26 cellular contexts compared by ENCODE assay signal in the genomic region with DNA sequence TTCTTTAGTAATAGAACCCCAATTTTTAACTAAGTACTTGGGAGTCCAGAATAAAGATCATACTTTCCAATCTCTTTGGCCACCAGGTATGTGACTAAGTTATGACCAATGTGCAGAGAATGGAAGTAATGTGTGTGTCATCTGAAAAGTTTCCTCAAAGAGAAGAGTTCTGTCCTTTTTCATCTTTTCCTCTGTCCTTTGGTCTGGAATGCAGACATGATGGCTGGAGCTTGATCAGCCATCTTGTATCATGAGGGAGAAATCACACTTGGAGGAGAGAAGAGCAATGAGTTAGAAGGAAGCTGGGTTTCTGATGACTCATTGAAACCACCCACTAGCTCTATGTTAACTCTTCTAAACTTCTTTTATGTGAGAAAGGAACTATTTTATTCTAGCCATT. TPM values are rescaled to one million over a fixed set of nuclear protein-coding genes. Genes with fewer than 3 reads are reported as not detected.
A peak's percentile ranks its signal among the peaks of the same experiment; 100 is the strongest.
DNase-seq lines count a peak whose midpoint lies in the region; ATAC-seq, FAIRE-seq and TF ChIP-seq lines count a peak whose summit lies in the region.
"Had no signal": no experiment of that assay in that cellular context is flagged by ENCODE, and none has a peak within 500 bp of the region (broad histone marks: within the 10 kb centered on the region; RNA-seq: fewer than 3 reads in every experiment).

No MANE protein-coding gene starts in this region.

- no peak for TF ChIP-seq POLR2A in NB4 (IDR thresholded peaks at IDR 0.05; ENCODE audit: extremely low read depth, insufficient read length)
- no peak for TF ChIP-seq POLR2A in GM12878 (IDR thresholded peaks at IDR 0.05; ENCODE audit: low read depth, low read length)
- no peak for TF ChIP-seq POLR2A in uterus (IDR thresholded peaks at IDR 0.05)
- no peak for TF ChIP-seq POLR2A in GM12891 (IDR thresholded peaks at IDR 0.05; ENCODE audit: low read depth, low read length)

- no peak overlapping the region for H3K4me3 ChIP-seq in NB4 (ENCODE audit: low read depth, low read length)
- H3K4me3 ChIP-seq in GM12878: no peak overlapping the region
- H3K4me3 ChIP-seq in trophoblast cell (ENCODE audit: low read depth, low read length): no peak overlapping the region
- H3K4me3 ChIP-seq in uterus: no peak overlapping the region
- H3K4me3 ChIP-seq in CD8-positive, alpha-beta T cell (ENCODE audit: low read depth, low read length): no peak overlapping the region
- H3K4me3 ChIP-seq: cardiac muscle cell, mucosa of descending colon, Peyer's patch, right lobe of liver, upper lobe of left lung had no signal

- H2BK120ac ChIP-seq in trophoblast cell (ENCODE audit: insufficient read depth, low read length, poor library complexity): no peak overlapping the region

- H2AK5ac ChIP-seq in trophoblast cell (ENCODE audit: low read length): no peak overlapping the region

- H3K9me3 ChIP-seq in GM12878 (replicated peaks; ENCODE audit: control insufficient read depth, insufficient read depth, low read length) (peaks cover 2% of the 10 kb centered on the region; the same call in 2 of the 3 replicates), trophoblast cell (ENCODE audit: insufficient read depth, low read depth, low read length) (no peaks in the 10 kb centered on the region), uterus (no peaks in the 10 kb centered on the region)
- no peaks in the 10 kb centered on the region for H3K9me3 ChIP-seq in CD8-positive, alpha-beta T cell (ENCODE audit: low read length)
- H3K9me3 ChIP-seq: mucosa of descending colon, Peyer's patch, right lobe of liver, upper lobe of left lung had no signal

- no peak for ATAC-seq in activated T-cell treated with anti-CD3 and anti-CD28 coated beads, Interleukin-2, amount 50 U/mL, for 72 hours (replicated peaks in 1 of 2)
- no peak for ATAC-seq in GM12878
- no peak for ATAC-seq in CD8-positive, alpha-beta T cell
- ATAC-seq: mucosa of descending colon had no signal

- H3K14ac ChIP-seq in trophoblast cell (ENCODE audit: low read length): no peak overlapping the region

- DNase-seq in activated T-cell treated with anti-CD3 and anti-CD28 coated beads, Interleukin-2, amount 50 U/mL, for 24 hours: no peak
- no peak for DNase-seq in activated T-cell treated with anti-CD3 and anti-CD28 coated beads, Interleukin-2, amount 50 U/mL, for 72 hours
- DNase-seq in NB4 (ENCODE audit: low read depth): peak; percentile 37
- DNase-seq in GM12878 (ENCODE audit: low read depth, low spot score): no peak
- peak; percentile 73 to 94 for DNase-seq in trophoblast cell
- no peak for DNase-seq in uterus
- DNase-seq in GM12891 (ENCODE audit: insufficient read length, low spot score): no peak
- no peak for DNase-seq in CD8-positive, alpha-beta T cell
- DNase-seq: 8988T; activated CD4-positive, alpha-beta memory T cell treated with anti-CD3 and anti-CD28 coated beads, Interleukin-2, amount 10 ng/mL, durations not matched to agents 7 days and 5 days; activated CD4-positive, CD25-positive, alpha-beta regulatory T cell; activated gamma-delta T cell treated with Interleukin-2 at 50 U/mL for 16 hours; amygdala; foreskin fibroblast; GOT3; immature natural killer cell; mucosa of descending colon; NCI-H1417; NCI-H2081 treated with DMSO at 0.1 percent for 48 hours; NCI-H446 treated with DMSO at 0.1 percent for 48 hours; Peyer's patch; right lobe of liver; upper lobe of left lung had no signal

- H3K27me3 ChIP-seq in GM12878 (replicated peaks in 1 of 2; ENCODE audit: control insufficient read depth in 2 of 2, insufficient read depth in 2 of 2, low read length in 1 of 2) (no peaks in the 10 kb centered on the region), trophoblast cell (ENCODE audit: insufficient read depth, low read length) (no peaks in the 10 kb centered on the region), uterus (no peaks in the 10 kb centered on the region)
- no peaks in the 10 kb centered on the region for H3K27me3 ChIP-seq in CD8-positive, alpha-beta T cell (ENCODE audit: insufficient read depth, low read length)
- H3K27me3 ChIP-seq: cardiac muscle cell, Peyer's patch, right lobe of liver, upper lobe of left lung had no signal

- no peak overlapping the region for H3K27ac ChIP-seq in GM12878 (ENCODE audit: control insufficient read depth, insufficient read depth)
- H3K27ac ChIP-seq in trophoblast cell (ENCODE audit: low read depth, low read length): no peak overlapping the region
- H3K27ac ChIP-seq in uterus: no peak overlapping the region
- no peak overlapping the region for H3K27ac ChIP-seq in CD8-positive, alpha-beta T cell (ENCODE audit: low read depth, low read length)
- H3K27ac ChIP-seq: cardiac muscle cell, KMS-11, Peyer's patch, upper lobe of left lung had no signal

- no peak overlapping the region for H2BK12ac ChIP-seq in trophoblast cell (ENCODE audit: low read length)

- H3K79me2 ChIP-seq in GM12878 (ENCODE audit: control insufficient read depth, insufficient read depth, low read length): no peaks in the 10 kb centered on the region
- H3K79me2 ChIP-seq in trophoblast cell (ENCODE audit: control insufficient read depth, insufficient read depth, low read length, poor library complexity): peaks cover 1% of the 10 kb centered on the region

- H3K9ac ChIP-seq in GM12878 (ENCODE audit: control insufficient read depth, insufficient read depth, low read length) (no peak overlapping the region), trophoblast cell (ENCODE audit: low read length) (no peak overlapping the region)
- H3K9ac ChIP-seq: KMS-11 had no signal

- no TSS peak for BruUV-seq in GM12878 (replicated peaks; lab: Mats Ljungman, UMichigan)

- peaks cover 19% of the 10 kb centered on the region for H3K9me3 Mint-ChIP-seq in activated T-cell treated with anti-CD3 and anti-CD28 coated beads, Interleukin-2, amount 50 U/mL, for 24 hours
- H3K9me3 Mint-ChIP-seq in activated T-cell treated with anti-CD3 and anti-CD28 coated beads, Interleukin-2, amount 50 U/mL, for 72 hours: peaks cover 9 to 13% of the 10 kb centered on the region in 2 donors
- H3K9me3 Mint-ChIP-seq in CD8-positive, alpha-beta T cell: no peaks in the 10 kb centered on the region
- H3K9me3 Mint-ChIP-seq: immature natural killer cell had no signal

- FAIRE-seq in GM12878 (lab: Jason Lieb, UNC) (no peak), GM12891 (lab: Jason Lieb, UNC) (no peak)

- peak overlapping the region; percentile 2 for H3K27ac Mint-ChIP-seq in activated T-cell treated with anti-CD3 and anti-CD28 coated beads, Interleukin-2, amount 50 U/mL, for 24 hours
- no peak overlapping the region for H3K27ac Mint-ChIP-seq in activated T-cell treated with anti-CD3 and anti-CD28 coated beads, Interleukin-2, amount 50 U/mL, for 72 hours
- no peak overlapping the region for H3K27ac Mint-ChIP-seq in CD8-positive, alpha-beta T cell
- H3K27ac Mint-ChIP-seq: activated CD4-positive, alpha-beta memory T cell treated with anti-CD3 and anti-CD28 coated beads, Interleukin-2, amount 10 ng/mL, durations not matched to agents 7 days and 5 days; T-helper 2 cell treated with Interferon-gamma antibody and Interleukin-4, amounts not matched to agents 5 μg/mL and 100 μg/mL, for 36 hours had no signal

- peaks cover 14% of the 10 kb centered on the region for H3K79me1 ChIP-seq in trophoblast cell (ENCODE audit: low read length)

- no peaks in the 10 kb centered on the region for H3K27me3 Mint-ChIP-seq in activated T-cell treated with anti-CD3 and anti-CD28 coated beads, Interleukin-2, amount 50 U/mL, for 24 hours
- no peaks in the 10 kb centered on the region for H3K27me3 Mint-ChIP-seq in activated T-cell treated with anti-CD3 and anti-CD28 coated beads, Interleukin-2, amount 50 U/mL, for 72 hours (ENCODE audit: low read depth)
- no peaks in the 10 kb centered on the region for H3K27me3 Mint-ChIP-seq in CD8-positive, alpha-beta T cell (ENCODE audit: low read depth)
- H3K27me3 Mint-ChIP-seq: activated CD4-positive, alpha-beta memory T cell treated with anti-CD3 and anti-CD28 coated beads, Interleukin-2, amount 10 ng/mL, durations not matched to agents 7 days and 5 days had no signal

- SMC1A ChIA-PET in GM12878 (lab: Charles Lee; ENCODE audit: uncharacterized antibody, unreplicated experiment): interaction anchor here (0.7 to 14.0 kb wide), 5 partner anchors 18 to 55 kb away, joined by 3 to 283 read pairs (median 3); no protein-coding TSS in a partner anchor

- no peak overlapping the region for H4K91ac ChIP-seq in trophoblast cell (ENCODE audit: low read depth, low read length)

- intact Hi-C loops in GM12878 (cut with micrococcal nuclease; ENCODE audit: unreplicated experiment) (no loop called here), uterus (cut with DNase I; ENCODE audit: low total_unique reads) (no loop called here)
- intact Hi-C loops in CD8-positive, alpha-beta T cell (cut with DNase I, micrococcal nuclease): loop anchor here (10.0 kb wide), 5 partner anchors 738 to 1878 kb away; a partner anchor contains a TSS

- H3K4me1 Mint-ChIP-seq in activated T-cell treated with anti-CD3 and anti-CD28 coated beads, Interleukin-2, amount 50 U/mL, for 24 hours (ENCODE audit: low read depth): peaks cover 45% of the 10 kb centered on the region
- peaks cover 35% of the 10 kb centered on the region for H3K4me1 Mint-ChIP-seq in activated T-cell treated with anti-CD3 and anti-CD28 coated beads, Interleukin-2, amount 50 U/mL, for 72 hours (ENCODE audit: low read depth)
- peaks cover 37% of the 10 kb centered on the region for H3K4me1 Mint-ChIP-seq in CD8-positive, alpha-beta T cell (ENCODE audit: low read depth)

- TF ChIP-seq CTCF in NB4 (IDR thresholded peaks at IDR 0.05; ENCODE audit: low read depth, low read length) (no peak), GM12878 (IDR thresholded peaks at IDR 0.05 in 2 of 3, conservative IDR thresholded peaks at IDR 0.05 in 1 of 3; ENCODE audit: control insufficient read depth in 2 of 3, extremely low read depth in 1 of 3, insufficient read depth in 1 of 3, low read depth in 3 of 3, low read length in 3 of 3) (no peak), uterus (IDR thresholded peaks at IDR 0.05) (no peak)
- no peak for TF ChIP-seq CTCF in CD8-positive, alpha-beta T cell (IDR thresholded peaks at IDR 0.05)

- peaks cover 2% of the 10 kb centered on the region for H3K36me3 Mint-ChIP-seq in activated T-cell treated with anti-CD3 and anti-CD28 coated beads, Interleukin-2, amount 50 U/mL, for 24 hours (ENCODE audit: low read depth)
- H3K36me3 Mint-ChIP-seq in activated T-cell treated with anti-CD3 and anti-CD28 coated beads, Interleukin-2, amount 50 U/mL, for 72 hours (ENCODE audit: insufficient read depth in 2 of 2): peaks cover 3 to 8% of the 10 kb centered on the region in 2 donors
- H3K36me3 Mint-ChIP-seq in CD8-positive, alpha-beta T cell: no peaks in the 10 kb centered on the region

- POLR2A ChIA-PET in GM12878 (lab: Charles Lee): interaction anchor here (16.1 kb wide), 1 partner anchor 56 kb away, joined by 240 read pairs; no protein-coding TSS in a partner anchor
- POLR2A ChIA-PET in CD8-positive, alpha-beta T cell (lab: Charles Lee): interaction anchor here (3.2 kb wide), 1 partner anchor 35 kb away, joined by 14 read pairs; no protein-coding TSS in a partner anchor

- CTCF ChIA-PET in GM12878 (lab: Yijun Ruan, JAX): interaction anchor here (1.7 to 8.8 kb wide), 4 partner anchors 43 to 253 kb away, joined by 4 to 86 read pairs (median 19); no protein-coding TSS in a partner anchor
- CTCF ChIA-PET in CD8-positive, alpha-beta T cell (lab: Charles Lee): interaction anchor here (1.0 kb wide), 1 partner anchor 64 kb away, joined by 3 read pairs; no protein-coding TSS in a partner anchor

- RAD21 ChIA-PET in GM12878 (lab: Charles Lee; ENCODE audit: unreplicated experiment): interaction anchor here (0.8 to 17.9 kb wide), 2 partner anchors 56 to 96 kb away, joined by 3 to 395 read pairs; no protein-coding TSS in a partner anchor

- H4K8ac ChIP-seq in trophoblast cell (ENCODE audit: low read depth, low read length): no peak overlapping the region

- no peaks in the 10 kb centered on the region for H3K36me3 ChIP-seq in GM12878 (ENCODE audit: control insufficient read depth in 2 of 2, insufficient read depth in 2 of 2, low read length in 1 of 2)
- no peaks in the 10 kb centered on the region for H3K36me3 ChIP-seq in trophoblast cell (ENCODE audit: control insufficient read depth in 1 of 2, insufficient read depth in 2 of 2, low read length in 2 of 2)
- H3K36me3 ChIP-seq in uterus: no peaks in the 10 kb centered on the region
- no peaks in the 10 kb centered on the region for H3K36me3 ChIP-seq in CD8-positive, alpha-beta T cell (ENCODE audit: insufficient read depth, low read length)
- H3K36me3 ChIP-seq: cardiac muscle cell, Peyer's patch, right lobe of liver, upper lobe of left lung had no signal

- H3K4me2 ChIP-seq in GM12878 (ENCODE audit: control insufficient read depth, insufficient read depth) (no peak overlapping the region), trophoblast cell (ENCODE audit: low read length) (no peak overlapping the region)
- H3K4me2 ChIP-seq: KMS-11 had no signal

- H3K4me1 ChIP-seq in GM12878 (ENCODE audit: control insufficient read depth, insufficient read depth, low read length): peaks cover 30% of the 10 kb centered on the region
- H3K4me1 ChIP-seq in trophoblast cell (ENCODE audit: control insufficient read depth in 1 of 2, insufficient read depth in 2 of 2, low read length in 2 of 2): peaks cover 3 to 7% of the 10 kb centered on the region in 2 experiments
- no peaks in the 10 kb centered on the region for H3K4me1 ChIP-seq in uterus
- H3K4me1 ChIP-seq in CD8-positive, alpha-beta T cell (ENCODE audit: insufficient read depth, low read length): peaks cover 20% of the 10 kb centered on the region

- no peaks in the 10 kb centered on the region for H4K20me1 ChIP-seq in GM12878 (ENCODE audit: control insufficient read depth, insufficient read depth)

- H3K4ac ChIP-seq in trophoblast cell (ENCODE audit: low read depth, low read length): no peak overlapping the region

- H3K18ac ChIP-seq in trophoblast cell (ENCODE audit: low read length): no peak overlapping the region

- H3K4me3 Mint-ChIP-seq in activated T-cell treated with anti-CD3 and anti-CD28 coated beads, Interleukin-2, amount 50 U/mL, for 24 hours: no peak overlapping the region
- H3K4me3 Mint-ChIP-seq in activated T-cell treated with anti-CD3 and anti-CD28 coated beads, Interleukin-2, amount 50 U/mL, for 72 hours: no peak overlapping the region
- H3K4me3 Mint-ChIP-seq in CD8-positive, alpha-beta T cell: no peak overlapping the region
- H3K4me3 Mint-ChIP-seq: activated CD4-positive, alpha-beta memory T cell treated with anti-CD3 and anti-CD28 coated beads, Interleukin-2, amount 10 ng/mL, durations not matched to agents 7 days and 5 days; immature natural killer cell; T-helper 2 cell treated with Interferon-gamma antibody and Interleukin-4, amounts not matched to agents 5 μg/mL and 100 μg/mL, for 36 hours had no signal

- no peak overlapping the region for H2AFZ ChIP-seq in GM12878 (ENCODE audit: control insufficient read depth, low read depth, low read length)
- H2AFZ ChIP-seq in trophoblast cell (ENCODE audit: insufficient read depth, low read length, poor library complexity): no peak overlapping the region

- TF ChIP-seq EP300 in GM12878 (IDR thresholded peaks at IDR 0.05; ENCODE audit: borderline replicate concordance in 1 of 2, control insufficient read depth in 1 of 2, low read depth in 2 of 2, low read length in 2 of 2): no peak

- no peak overlapping the region for H2BK5ac ChIP-seq in trophoblast cell (ENCODE audit: low read depth, low read length, poor library complexity)

- no peak for TF ChIP-seq RAD21 in GM12878 (IDR thresholded peaks at IDR 0.05; ENCODE audit: insufficient read depth, low read depth, low read length)

- in situ Hi-C loops in GM12878 (cut with MboI): no loop called here

- no peak overlapping the region for H3K23ac ChIP-seq in trophoblast cell (ENCODE audit: low read length)

- no peak overlapping the region for H4K12ac ChIP-seq in trophoblast cell (ENCODE audit: low read depth, low read length)

RNA-seq across cellular contexts. Expression of a gene that starts 5.5 kb away (rescaled TPM):
- 10 to 100 TPM; 14.4 to 19.0 TPM for total RNA-seq in activated T-cell treated with anti-CD3 and anti-CD28 coated beads, Interleukin-2, amount 50 U/mL, for 72 hours
- 102 and 104 TPM in 2 replicates for total RNA-seq in GM12878 (2013; cell fraction: nucleolus; rRNA removed)
- 23.9 and 25.7 TPM in 2 replicates for total RNA-seq in GM12878 (2014; rRNA removed)
- 30.2 and 33.9 TPM in 2 replicates for total RNA-seq in GM12878 (2014; rRNA removed; fragmentation: Illumina TruSeq; extraction: Trizol)
- total RNA-seq in GM12878 (2021): 33.1 and 39.4 TPM in 2 replicates
- polyA plus RNA-seq in GM12878 (2011; ENCODE audit: low read depth): 21.3 TPM
- 31.4 and 36.5 TPM in 2 replicates for polyA plus RNA-seq in GM12878 (2011; rRNA removed)
- 21.4 and 25.0 TPM in 2 replicates for polyA plus RNA-seq in GM12878 (2011; cell fraction: cytosol; rRNA removed)
- 21.2 and 29.0 TPM in 2 replicates for polyA plus RNA-seq in GM12878 (2011; cell fraction: nucleus; rRNA removed)
- 13.5 and 16.5 TPM in 2 replicates for polyA plus RNA-seq in GM12878 (2012)
- 19.5 and 20.2 TPM in 2 replicates for polyA plus RNA-seq in GM12878 (2014; fragmentation: Illumina TruSeq; extraction: Trizol)
- polyA plus RNA-seq in GM12878 (2014; fragmentation: Nextera tagmentation; extraction: Ambion mirVana): 10 to 100 TPM in 1 of 2 experiments, 1 to 10 TPM in 1; 6.9 to 20.3 TPM
- 18.0 and 20.6 TPM in 2 replicates for polyA plus RNA-seq in GM12878 (2014; rRNA removed)
- 10 to 100 TPM; 11.9 to 13.3 TPM for polyA plus RNA-seq in GM12878 (2016; fragmentation: Nextera tagmentation; extraction: Ambion mirVana)
- 95.5 and 102 TPM in 2 replicates for polyA minus RNA-seq in GM12878 (2011; rRNA and poly(A)+ RNA removed)
- 19.8 and 20.8 TPM in 2 replicates for polyA minus RNA-seq in GM12878 (2011; cell fraction: cytosol; rRNA and poly(A)+ RNA removed)
- polyA minus RNA-seq in GM12878 (2011; cell fraction: nucleus; rRNA and poly(A)+ RNA removed): 55.7 and 75.5 TPM in 2 replicates
- 50.4 and 53.4 TPM in 2 replicates for polyA plus RNA-seq in trophoblast cell (2013)
- 10 to 100 TPM in 3 of 4 donors, 1 to 10 TPM in 1; 7.2 to 24.1 (median 18.9) TPM for total RNA-seq in uterus
- 15.2 TPM for polyA plus RNA-seq in GM12891 (2012; ENCODE audit: low read depth, missing spikeins)
- 10 to 100 TPM; 21.7 to 24.3 TPM for total RNA-seq in CD8-positive, alpha-beta T cell

Comparison
In these comparisons a context has a peak if more than half of its experiments do, and no peak if none do; other contexts are left out.
1. DNase-seq: peak in NB4 (single experiment) and trophoblast cell (2 of 2); none in activated T-cell treated with anti-CD3 and anti-CD28 coated beads, Interleukin-2, amount 50 U/mL, for 24 hours (single experiment), activated T-cell treated with anti-CD3 and anti-CD28 coated beads, Interleukin-2, amount 50 U/mL, for 72 hours (0 of 2), GM12878 (single experiment), uterus (0 of 2), GM12891 (single experiment) and CD8-positive, alpha-beta T cell (0 of 7).
2. intact Hi-C loops: an anchor here in CD8-positive, alpha-beta T cell (10.0 kb wide); none called in GM12878 and uterus.